ENCODE assay signal across 8 cellular contexts in the genomic region with DNA sequence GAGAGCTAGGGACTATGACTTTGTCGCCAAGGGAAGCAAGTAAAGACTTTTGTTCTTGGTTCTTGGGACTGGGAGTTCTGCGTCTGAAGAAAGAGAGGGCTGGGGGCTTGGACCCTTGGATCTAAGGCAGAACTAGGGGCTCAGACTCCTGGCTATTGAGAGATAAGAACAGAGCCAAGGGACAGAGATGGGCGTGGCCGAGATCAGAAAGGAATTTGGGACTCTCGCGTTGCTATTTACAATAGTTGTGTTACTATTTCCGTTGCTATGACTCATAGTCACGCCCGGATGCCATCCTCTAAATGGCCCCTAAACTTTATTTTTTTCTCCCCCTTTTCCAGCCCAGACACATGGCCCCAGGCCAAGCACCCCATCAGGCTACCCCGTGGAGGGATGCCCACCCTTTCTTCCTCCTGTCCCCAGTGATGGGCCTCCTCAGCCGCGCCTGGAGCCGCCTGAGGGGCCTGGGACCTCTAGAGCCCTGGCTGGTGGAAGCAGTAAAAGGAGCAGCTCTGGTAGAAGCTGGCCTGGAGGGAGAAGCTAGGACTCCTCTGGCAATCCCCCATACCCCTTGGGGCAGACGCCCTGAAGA.
A peak's percentile ranks its signal among the peaks of the same experiment; 100 is the strongest.
DNase-seq lines count a peak whose midpoint lies in the region; ATAC-seq lines count a peak whose summit lies in the region.

No MANE protein-coding gene starts in this region.

- H3K27me3 ChIP-seq in effector memory CD4-positive, alpha-beta T cell (replicated peaks; ENCODE audit: control insufficient read depth, insufficient read depth, low read length, poor library complexity, severe bottlenecking): no peaks in the 10 kb centered on the region

- peak overlapping the region; percentile 100 for H3K27ac ChIP-seq in effector memory CD4-positive, alpha-beta T cell (ENCODE audit: insufficient read depth, low read length, poor library complexity, severe bottlenecking)

- H3K4me3 ChIP-seq in effector memory CD4-positive, alpha-beta T cell (ENCODE audit: insufficient read depth, low read depth, low read length, poor library complexity, severe bottlenecking): peak overlapping the region; percentile 99

- H3K36me3 ChIP-seq in effector memory CD4-positive, alpha-beta T cell (ENCODE audit: control insufficient read depth, insufficient read depth, low read length): peaks cover 33% of the 10 kb centered on the region

- peaks cover 34% of the 10 kb centered on the region for H3K4me1 ChIP-seq in effector memory CD4-positive, alpha-beta T cell (ENCODE audit: control insufficient read depth, insufficient read depth, low read length, poor library complexity, severe bottlenecking)

- ATAC-seq in HG02943 (IDR thresholded peaks at IDR 0.05; ENCODE audit: low read depth, unreplicated experiment): peak; percentile 17
- no peak for ATAC-seq in HG03196 (IDR thresholded peaks at IDR 0.05; ENCODE audit: unreplicated experiment)

- no peaks in the 10 kb centered on the region for H3K9me3 ChIP-seq in effector memory CD4-positive, alpha-beta T cell (ENCODE audit: control insufficient read depth, low read length)

- DNase-seq in COR-L47 (lab: John Stamatoyannopoulos, UW): peak; percentile 71
- DNase-seq in NCI-H82 treated with DMSO at 0.1 percent for 48 hours (lab: John Stamatoyannopoulos, UW; ENCODE audit: unreplicated experiment): peak; percentile 12
- DNase-seq in activated CD8-positive, alpha-beta memory T cell treated with anti-CD3 and anti-CD28 coated beads for 24 hours: peak; percentile 85
- peak; percentile 62 to 72 (median 72) for DNase-seq in effector memory CD4-positive, alpha-beta T cell
- DNase-seq in medulla oblongata (ENCODE audit: extremely low spot score): peak; percentile 78
- peak; percentile 58 for DNase-seq in stimulated activated CD8-positive, alpha-beta memory T cell treated with anti-CD3 and anti-CD28 coated beads, Interleukin-12 subunit alpha, Interleukin-12 subunit beta, amount 100 ng/mL, for 24 hours (ENCODE audit: extremely low read depth)

Comparison
In these comparisons a context has a peak if more than half of its experiments do, and no peak if none do; other contexts are left out.
1. DNase-seq: peak in every context shown above with its lines; median percentile 85 in activated CD8-positive, alpha-beta memory T cell treated with anti-CD3 and anti-CD28 coated beads for 24 hours; 78 in medulla oblongata; 72 in effector memory CD4-positive, alpha-beta T cell; 71 in COR-L47; 58 in stimulated activated CD8-positive, alpha-beta memory T cell treated with anti-CD3 and anti-CD28 coated beads, Interleukin-12 subunit alpha, Interleukin-12 subunit beta, amount 100 ng/mL, for 24 hours; 12 in NCI-H82 treated with DMSO at 0.1 percent for 48 hours.